ENCODE assay signal across 29 cellular contexts in genomic region chr3:171939578-171939977, GRCh38.
"Had no signal": no experiment of that assay in that cellular context is flagged by ENCODE, and none has a peak within 500 bp of the region (broad histone marks: within the 10 kb centered on the region; RNA-seq: fewer than 3 reads in every experiment).

No MANE protein-coding gene starts in this region.

- H3K27ac ChIP-seq: adrenal gland, body of pancreas, epithelial cell of prostate, esophagus squamous epithelium, gastroesophageal sphincter had no signal

- H3K4me1 ChIP-seq: adrenal gland, body of pancreas had no signal

- H3K4me3 ChIP-seq: adrenal gland, body of pancreas, esophagus squamous epithelium, gastroesophageal sphincter had no signal

- DNase-seq: activated CD4-positive, alpha-beta T cell treated with anti-CD3 and anti-CD28 coated beads for 4 hours; activated CD4-positive, alpha-beta T cell treated with anti-CD3 and anti-CD28 coated beads, Interleukin-2, amount 10 ng/mL, durations not matched to agents 7 days and 5 days; activated CD4-positive, alpha-beta T cell treated with anti-CD3 and anti-CD28 coated beads, Interleukin-2, amount 50 U/mL, for 4 hours; activated CD4-positive, CD25-positive, alpha-beta regulatory T cell; activated CD4-positive, CD25-positive, alpha-beta regulatory T cell treated with anti-CD3 and anti-CD28 coated beads, Interleukin-2, amount 50 U/mL, for 72 hours; activated CD8-positive, alpha-beta memory T cell treated with anti-CD3 and anti-CD28 coated beads for 24 hours; activated CD8-positive, alpha-beta T cell treated with anti-CD3 and anti-CD28 coated beads for 36 hours; activated effector memory CD4-positive, alpha-beta T cell treated with anti-CD3 and anti-CD28 coated beads, Interleukin-2, amount 50 U/mL, for 16 hours; activated naive CD4-positive, alpha-beta T cell treated with anti-CD3 and anti-CD28 coated beads for 36 hours; activated naive CD8-positive, alpha-beta T cell treated with anti-CD3 and anti-CD28 coated beads for 36 hours; activated naive CD8-positive, alpha-beta T cell treated with anti-CD3 and anti-CD28 coated beads, Interleukin-2, amount 50 U/mL, for 24 hours; activated T-cell treated with anti-CD3 and anti-CD28 coated beads, Interleukin-2, amount 50 U/mL, for 48 hours; adrenal gland; amygdala; aorta; body of pancreas; caudate nucleus; cortex of kidney; dermis blood vessel endothelial cell; effector CD4-positive, alpha-beta T cell; effector memory CD8-positive, alpha-beta T cell; esophagus squamous epithelium; foreskin melanocyte; T-helper 2 cell had no signal

- H3K9me3 ChIP-seq: adrenal gland, body of pancreas, esophagus squamous epithelium, gastroesophageal sphincter had no signal

- H3K27me3 ChIP-seq: adrenal gland, body of pancreas, gastroesophageal sphincter had no signal

- ATAC-seq: activated CD8-positive, alpha-beta T cell treated with anti-CD3 and anti-CD28 coated beads for 36 hours; activated naive CD8-positive, alpha-beta T cell treated with anti-CD3 and anti-CD28 coated beads, Interleukin-2, amount 50 U/mL, for 24 hours; body of pancreas; effector memory CD8-positive, alpha-beta T cell; gastroesophageal sphincter had no signal

- H3K36me3 ChIP-seq: adrenal gland, esophagus squamous epithelium, gastroesophageal sphincter had no signal

- FAIRE-seq: colon, endometrium, endothelial cell of umbilical vein had no signal
